8 cellular contexts compared by ENCODE assay signal in the genomic region with DNA sequence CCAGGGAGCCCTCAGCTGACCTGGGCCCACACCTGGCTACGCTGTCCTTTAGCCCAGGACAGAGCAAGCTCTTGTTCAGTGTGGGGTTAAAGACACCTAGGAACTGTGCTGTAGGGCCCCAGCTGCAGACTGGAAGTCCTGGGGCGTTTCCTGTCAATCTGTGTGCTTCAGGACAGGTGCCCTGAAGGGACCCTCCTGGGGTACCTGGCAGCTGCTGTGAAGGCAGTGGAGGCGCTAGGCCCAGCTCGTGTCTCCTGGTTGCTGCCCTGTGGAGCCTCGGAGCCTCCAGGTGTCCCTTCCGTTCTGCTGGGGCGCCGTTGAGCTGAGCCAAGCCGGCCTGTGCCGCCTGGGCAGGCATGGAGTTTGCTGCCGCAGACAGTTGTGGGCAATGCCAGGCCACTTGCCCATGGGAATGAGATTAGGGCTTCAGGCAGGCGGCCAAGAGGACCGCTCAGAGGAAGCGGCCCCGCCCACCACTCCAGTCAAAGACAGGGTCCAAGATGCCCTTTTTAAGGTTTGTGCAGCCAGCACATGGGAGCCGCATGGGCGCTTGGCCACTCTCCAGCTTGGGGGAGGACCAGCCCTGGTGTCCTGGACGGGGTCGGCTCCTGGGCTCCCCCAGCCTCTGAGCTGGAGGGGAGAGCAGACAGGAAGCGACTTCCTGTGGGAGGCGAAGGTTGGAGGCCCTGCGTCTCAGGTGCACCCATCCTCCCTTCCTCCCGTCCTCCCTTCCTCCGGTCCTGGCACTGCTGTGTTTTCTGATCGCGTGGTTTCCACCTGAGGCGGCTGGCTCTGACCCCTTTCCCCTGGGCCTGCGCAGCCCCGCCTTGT. TPM values are rescaled to one million over a fixed set of nuclear protein-coding genes. Genes with fewer than 3 reads are reported as not detected.
DNase-seq lines count a peak whose midpoint lies in the region; ATAC-seq and TF ChIP-seq lines count a peak whose summit lies in the region.

No MANE protein-coding gene starts in this region.

- ATAC-seq in GM18520 (IDR thresholded peaks at IDR 0.05; ENCODE audit: unreplicated experiment) (no peak), GM19351 (IDR thresholded peaks at IDR 0.05; ENCODE audit: unreplicated experiment) (no peak), GM21390 (IDR thresholded peaks at IDR 0.05; ENCODE audit: unreplicated experiment) (no peak), HG03135 (IDR thresholded peaks at IDR 0.05; ENCODE audit: unreplicated experiment) (no peak)

- H3K27me3 ChIP-seq in effector memory CD4-positive, alpha-beta T cell (replicated peaks; ENCODE audit: control insufficient read depth, insufficient read depth, low read length, poor library complexity, severe bottlenecking) = no peaks in the 10 kb centered on the region

- peaks cover 40% of the 10 kb centered on the region for H3K36me3 ChIP-seq in effector memory CD4-positive, alpha-beta T cell (ENCODE audit: control insufficient read depth, insufficient read depth, low read length)

- peak overlapping the region; percentile 30 for H3K4me3 ChIP-seq in effector memory CD4-positive, alpha-beta T cell (ENCODE audit: insufficient read depth, low read depth, low read length, poor library complexity, severe bottlenecking)

- DNase-seq in NCI-H2196 treated with DMSO at 0.1 percent for 48 hours (lab: John Stamatoyannopoulos, UW; ENCODE audit: unreplicated experiment) (peak; percentile 68), myocyte (ENCODE audit: low read depth) (peak; percentile 92)
- no peak for DNase-seq in effector memory CD4-positive, alpha-beta T cell

- TF ChIP-seq CTCF in C4-2B (conservative IDR thresholded peaks at IDR 0.05) = no peak

- no peaks in the 10 kb centered on the region for H3K9me3 ChIP-seq in effector memory CD4-positive, alpha-beta T cell (ENCODE audit: control insufficient read depth, low read length)

- peaks cover 57% of the 10 kb centered on the region for H3K4me1 ChIP-seq in effector memory CD4-positive, alpha-beta T cell (ENCODE audit: control insufficient read depth, insufficient read depth, low read length, poor library complexity, severe bottlenecking)

- H3K27ac ChIP-seq in C4-2B = peak overlapping the region; percentile 94
- peak overlapping the region; percentile 52 for H3K27ac ChIP-seq in effector memory CD4-positive, alpha-beta T cell (ENCODE audit: insufficient read depth, low read length, poor library complexity, severe bottlenecking)

RNA-seq across cellular contexts. Expression of gene PTBP1, which starts 4.0 kb away (rescaled TPM):
- total RNA-seq in myocyte = 89.0 and 105 TPM in 2 replicates
- polyA plus RNA-seq in myocyte (2012) = 354 TPM

RNA-seq across cellular contexts. Expression of gene PLPPR3, which starts 20.5 kb away (rescaled TPM):
- 0.16 and 0.26 TPM in 2 replicates for total RNA-seq in myocyte
- 0.19 TPM for polyA plus RNA-seq in myocyte (2012)

RNA-seq across cellular contexts. Expression of gene AZU1, which starts 26.4 kb away (rescaled TPM):
- not detected in 2 replicates for total RNA-seq in myocyte
- not detected for polyA plus RNA-seq in myocyte (2012)

RNA-seq across cellular contexts. Expression of gene PRTN3, which starts 39.6 kb away (rescaled TPM):
- not detected in 2 replicates for total RNA-seq in myocyte
- polyA plus RNA-seq in myocyte (2012) = not detected

RNA-seq across cellular contexts. Expression of gene MISP, which starts 50.3 kb away (rescaled TPM):
- 2.3 and 2.9 TPM in 2 replicates for total RNA-seq in myocyte
- 3.3 TPM for polyA plus RNA-seq in myocyte (2012)

Comparison
In these comparisons a context has a peak if more than half of its experiments do, and no peak if none do; other contexts are left out.
1. DNase-seq: peak in NCI-H2196 treated with DMSO at 0.1 percent for 48 hours (single experiment) and myocyte (single experiment); none in effector memory CD4-positive, alpha-beta T cell (0 of 3).